29 cellular contexts compared by ENCODE assay signal in genomic region chr9:134923466-134923865, GRCh38. TPM values are rescaled to one million over a fixed set of nuclear protein-coding genes. Genes with fewer than 3 reads are reported as not detected.
"Had no signal": no experiment of that assay in that cellular context is flagged by ENCODE, and none has a peak within 500 bp of the region (broad histone marks: within the 10 kb centered on the region; RNA-seq: fewer than 3 reads in every experiment).

No MANE protein-coding gene starts in this region.

- H3K36me3 Mint-ChIP-seq: activated CD8-positive, alpha-beta memory T cell treated with anti-CD3 and anti-CD28 coated beads, Interleukin-2, amount 10 ng/mL, durations not matched to agents 7 days and 5 days; activated naive CD8-positive, alpha-beta T cell treated with anti-CD3 and anti-CD28 coated beads for 36 hours had no signal

- H3K36me3 ChIP-seq: adrenal gland, esophagus squamous epithelium, heart right ventricle, left lung, spleen, tibial nerve had no signal

- H3K27ac Mint-ChIP-seq: activated CD4-positive, alpha-beta T cell treated with anti-CD3 and anti-CD28 coated beads for 36 hours; activated CD8-positive, alpha-beta memory T cell treated with anti-CD3 and anti-CD28 coated beads, Interleukin-2, amount 10 ng/mL, durations not matched to agents 7 days and 5 days; activated CD8-positive, alpha-beta T cell treated with anti-CD3 and anti-CD28 coated beads, Interleukin-2, amount 10 ng/mL, durations not matched to agents 7 days and 5 days; activated naive CD4-positive, alpha-beta T cell treated with anti-CD3 and anti-CD28 coated beads for 36 hours; activated naive CD8-positive, alpha-beta T cell treated with anti-CD3 and anti-CD28 coated beads for 36 hours; nephron progenitor cell; T-helper 2 cell treated with Interferon-gamma antibody and Interleukin-4, amounts not matched to agents 5 μg/mL and 100 μg/mL, for 36 hours had no signal

- H3K9me3 Mint-ChIP-seq: T-helper 2 cell treated with Interferon-gamma antibody and Interleukin-4, amounts not matched to agents 5 μg/mL and 100 μg/mL, for 36 hours had no signal

- H3K27me3 Mint-ChIP-seq: activated CD4-positive, alpha-beta T cell treated with anti-CD3 and anti-CD28 coated beads for 36 hours; activated CD8-positive, alpha-beta memory T cell treated with anti-CD3 and anti-CD28 coated beads, Interleukin-2, amount 10 ng/mL, durations not matched to agents 7 days and 5 days; activated naive CD8-positive, alpha-beta T cell treated with anti-CD3 and anti-CD28 coated beads for 36 hours had no signal

- H3K4me1 ChIP-seq: adrenal gland, body of pancreas, esophagus squamous epithelium, parathyroid adenoma had no signal

- H3K27me3 ChIP-seq: adrenal gland, body of pancreas, left lung, spleen, tibial nerve had no signal

- DNase-seq: activated CD4-positive, alpha-beta T cell treated with anti-CD3 and anti-CD28 coated beads for 36 hours; activated CD4-positive, CD25-positive, alpha-beta regulatory T cell; activated CD8-positive, alpha-beta memory T cell treated with anti-CD3 and anti-CD28 coated beads, Interleukin-2, amount 10 ng/mL, durations not matched to agents 7 days and 5 days; activated CD8-positive, alpha-beta T cell treated with anti-CD3 and anti-CD28 coated beads, Interleukin-2, amount 10 ng/mL, durations not matched to agents 7 days and 5 days; activated naive CD4-positive, alpha-beta T cell treated with anti-CD3 and anti-CD28 coated beads for 36 hours; activated naive CD8-positive, alpha-beta T cell treated with anti-CD3 and anti-CD28 coated beads for 36 hours; activated T-cell treated with anti-CD3 and anti-CD28 coated beads, Interleukin-2, amount 50 U/mL, for 48 hours; cerebellar nuclear complex; dermis blood vessel endothelial cell; effector CD8-positive, alpha-beta T cell; esophagus squamous epithelium; foreskin melanocyte; heart right ventricle; kidney glomerular epithelial cell; left lung; nephron progenitor cell; stimulated activated naive CD4-positive, alpha-beta T cell; T-helper 1 cell had no signal

- ATAC-seq: activated CD4-positive, alpha-beta T cell treated with anti-CD3 and anti-CD28 coated beads for 36 hours; activated CD8-positive, alpha-beta memory T cell treated with anti-CD3 and anti-CD28 coated beads, Interleukin-2, amount 10 ng/mL, durations not matched to agents 7 days and 5 days; activated CD8-positive, alpha-beta T cell treated with anti-CD3 and anti-CD28 coated beads, Interleukin-2, amount 10 ng/mL, durations not matched to agents 7 days and 5 days; body of pancreas had no signal

- H3K4me1 Mint-ChIP-seq: activated CD4-positive, alpha-beta T cell treated with anti-CD3 and anti-CD28 coated beads for 36 hours; activated CD8-positive, alpha-beta memory T cell treated with anti-CD3 and anti-CD28 coated beads, Interleukin-2, amount 10 ng/mL, durations not matched to agents 7 days and 5 days; activated naive CD8-positive, alpha-beta T cell treated with anti-CD3 and anti-CD28 coated beads for 36 hours had no signal

- H3K4me3 ChIP-seq: adrenal gland, body of pancreas, esophagus squamous epithelium, heart right ventricle, left lung, tibial nerve had no signal

- H3K4me3 Mint-ChIP-seq: activated CD4-positive, alpha-beta T cell treated with anti-CD3 and anti-CD28 coated beads for 36 hours; activated CD8-positive, alpha-beta memory T cell treated with anti-CD3 and anti-CD28 coated beads, Interleukin-2, amount 10 ng/mL, durations not matched to agents 7 days and 5 days; activated CD8-positive, alpha-beta T cell treated with anti-CD3 and anti-CD28 coated beads, Interleukin-2, amount 10 ng/mL, durations not matched to agents 7 days and 5 days; activated naive CD4-positive, alpha-beta T cell treated with anti-CD3 and anti-CD28 coated beads for 36 hours; activated naive CD8-positive, alpha-beta T cell treated with anti-CD3 and anti-CD28 coated beads for 36 hours; nephron progenitor cell; T-helper 2 cell treated with Interferon-gamma antibody and Interleukin-4, amounts not matched to agents 5 μg/mL and 100 μg/mL, for 36 hours had no signal

- H3K27ac ChIP-seq: adrenal gland, body of pancreas, epithelial cell of prostate, esophagus squamous epithelium, parathyroid adenoma, tibial nerve had no signal

RNA-seq across cellular contexts. Expression of gene FCN1, which starts 5.8 kb away (rescaled TPM):
- total RNA-seq: activated CD4-positive, alpha-beta T cell treated with anti-CD3 and anti-CD28 coated beads for 36 hours; activated CD8-positive, alpha-beta memory T cell treated with anti-CD3 and anti-CD28 coated beads, Interleukin-2, amount 10 ng/mL, durations not matched to agents 7 days and 5 days; activated CD8-positive, alpha-beta T cell treated with anti-CD3 and anti-CD28 coated beads, Interleukin-2, amount 10 ng/mL, durations not matched to agents 7 days and 5 days; activated naive CD4-positive, alpha-beta T cell treated with anti-CD3 and anti-CD28 coated beads for 36 hours; activated naive CD8-positive, alpha-beta T cell treated with anti-CD3 and anti-CD28 coated beads for 36 hours; body of pancreas; dermis blood vessel endothelial cell; glomerular endothelial cell; lung microvascular endothelial cell had no signal

RNA-seq across cellular contexts. Expression of gene FCN2, which starts 42.9 kb away (rescaled TPM):
- total RNA-seq: activated CD4-positive, alpha-beta T cell treated with anti-CD3 and anti-CD28 coated beads for 36 hours; activated CD8-positive, alpha-beta memory T cell treated with anti-CD3 and anti-CD28 coated beads, Interleukin-2, amount 10 ng/mL, durations not matched to agents 7 days and 5 days; activated CD8-positive, alpha-beta T cell treated with anti-CD3 and anti-CD28 coated beads, Interleukin-2, amount 10 ng/mL, durations not matched to agents 7 days and 5 days; activated naive CD4-positive, alpha-beta T cell treated with anti-CD3 and anti-CD28 coated beads for 36 hours; activated naive CD8-positive, alpha-beta T cell treated with anti-CD3 and anti-CD28 coated beads for 36 hours; body of pancreas; dermis blood vessel endothelial cell; esophagus squamous epithelium; glomerular endothelial cell; left lung; lung microvascular endothelial cell; right cardiac atrium; temporal lobe had no signal
